Comparison of ENCODE assay signal across 27 cellular contexts in genomic region chr7:81632418-81632817, GRCh38.
DNase-seq lines count a peak whose midpoint lies in the region; TF ChIP-seq lines count a peak whose summit lies in the region.
"Had no signal": no experiment of that assay in that cellular context is flagged by ENCODE, and none has a peak within 500 bp of the region (broad histone marks: within the 10 kb centered on the region; RNA-seq: fewer than 3 reads in every experiment).

No MANE protein-coding gene starts in this region.

- peaks cover 5% of the 10 kb centered on the region for H3K27me3 Mint-ChIP-seq in nephron progenitor cell (ENCODE audit: low read depth, poor library complexity)
- H3K27me3 Mint-ChIP-seq: naive thymus-derived CD4-positive, alpha-beta T cell; stimulated activated memory B cell treated with anti-CD40 and anti-IgM and Interleukin-4, amounts not matched to agents 10 μg/mL and 1 μg/mL and 100 μg/mL, for 72 hours had no signal

- no peak overlapping the region for H3K9ac ChIP-seq in HUES6 (ENCODE audit: low read length)

- H3K27me3 ChIP-seq in HUES6 (ENCODE audit: control insufficient read depth, insufficient read depth, low read length): no peaks in the 10 kb centered on the region
- no peaks in the 10 kb centered on the region for H3K27me3 ChIP-seq in iPS DF 6.9 (ENCODE audit: control insufficient read depth, insufficient read depth, low read length)
- H3K27me3 ChIP-seq: left lung, Peyer's patch, right atrium auricular region, suprapubic skin had no signal

- H3K4me1 ChIP-seq in HUES6 (ENCODE audit: control insufficient read depth, insufficient read depth, low read length) (0 out of 2 replicates have a peak, but pooled peaks cover 3% of the 10 kb centered on the region), iPS DF 6.9 (ENCODE audit: control insufficient read depth, insufficient read depth, low read length) (no peaks in the 10 kb centered on the region)
- H3K4me1 ChIP-seq: left lung, Peyer's patch, right atrium auricular region, suprapubic skin had no signal

- DNase-seq in astrocyte of the cerebellum (ENCODE audit: low read depth) (peak; percentile 84), iPS DF 6.9 (ENCODE audit: low read depth, low spot score) (peak; percentile 27), DMS79 treated with DMSO at 0.1 percent for 48 hours (lab: John Stamatoyannopoulos, UW) (no peak), nephron progenitor cell (no peak), NCI-H345 treated with DMSO at 0.1 percent for 48 hours (lab: John Stamatoyannopoulos, UW; ENCODE audit: unreplicated experiment) (no peak)
- DNase-seq in stimulated activated CD4-positive, alpha-beta T cell treated with anti-CD3 and anti-CD28 coated beads, Interleukin-1b, Interleukin-23, amount 100 ng/mL, for 48 hours: no peak
- DNase-seq: activated CD4-positive, alpha-beta T cell treated with anti-CD3 and anti-CD28 coated beads, Interleukin-2, amount 50 U/mL, for 1 hour; activated naive CD4-positive, alpha-beta T cell treated with anti-CD3 and anti-CD28 coated beads, Interleukin-2, amount 50 U/mL, for 16 hours; amygdala; central memory CD4-positive, alpha-beta T cell; dermis blood vessel endothelial cell; left lung; naive thymus-derived CD4-positive, alpha-beta T cell; NCI-H146; NCI-H526; Peyer's patch; stimulated activated CD4-positive, alpha-beta T cell treated with anti-CD3 and anti-CD28 coated beads, Interleukin-4, amount 100 ng/mL, for 1 hour had no signal

- H3K36me3 Mint-ChIP-seq in nephron progenitor cell (ENCODE audit: low read depth): no peaks in the 10 kb centered on the region
- H3K36me3 Mint-ChIP-seq: mesothelial cell of epicardium; naive thymus-derived CD4-positive, alpha-beta T cell; stimulated activated memory B cell treated with anti-CD40 and anti-IgM and Interleukin-4, amounts not matched to agents 10 μg/mL and 1 μg/mL and 100 μg/mL, for 72 hours had no signal

- in situ Hi-C loops in astrocyte of the cerebellum (cut with HindIII; ENCODE audit: low sequenced_read_pairs): no loop called here

- H3K4me3 Mint-ChIP-seq in nephron progenitor cell: no peak overlapping the region
- H3K4me3 Mint-ChIP-seq: activated T-helper 1 cell treated with anti-CD3 and anti-CD28 coated beads, Interleukin-12 subunit alpha, Interleukin-12 subunit beta, Interleukin-2, Interleukin-4 antibody, amounts not matched to agents 30 ng/mL and 10 ng/mL and 1 ng/mL, durations not matched to agents 14 hours and 24 hours and 36 hours; mesothelial cell of epicardium; naive thymus-derived CD4-positive, alpha-beta T cell; stimulated activated memory B cell treated with anti-CD40 and anti-IgM and Interleukin-4, amounts not matched to agents 10 μg/mL and 1 μg/mL and 100 μg/mL, for 72 hours had no signal

- H3K9me3 ChIP-seq in HUES6 (ENCODE audit: control insufficient read depth, insufficient read depth, low read depth, low read length) (no peaks in the 10 kb centered on the region), iPS DF 6.9 (ENCODE audit: control insufficient read depth, insufficient read depth, low read length) (no peaks in the 10 kb centered on the region)
- H3K9me3 ChIP-seq: A549, left lung, Peyer's patch, right atrium auricular region, suprapubic skin had no signal

- peak overlapping the region; percentile 97 for H3K27ac ChIP-seq in 22Rv1
- 0 out of 2 replicates have a peak overlapping the region, but pooled peaks have one; percentile 45 for H3K27ac ChIP-seq in HUES6 (ENCODE audit: low read depth, low read length)
- no peak overlapping the region for H3K27ac ChIP-seq in iPS DF 6.9 (ENCODE audit: low read length)
- H3K27ac ChIP-seq: A549, left lung, Peyer's patch, right atrium auricular region, SK-N-MC, suprapubic skin, VCaP had no signal

- H3K9me3 Mint-ChIP-seq in nephron progenitor cell: no peaks in the 10 kb centered on the region
- H3K9me3 Mint-ChIP-seq: activated T-helper 1 cell treated with anti-CD3 and anti-CD28 coated beads, Interleukin-12 subunit alpha, Interleukin-12 subunit beta, Interleukin-2, Interleukin-4 antibody, amounts not matched to agents 30 ng/mL and 10 ng/mL and 1 ng/mL, durations not matched to agents 14 hours and 24 hours and 36 hours; stimulated activated memory B cell treated with anti-CD40 and anti-IgM and Interleukin-4, amounts not matched to agents 10 μg/mL and 1 μg/mL and 100 μg/mL, for 72 hours had no signal

- H3K4me3 ChIP-seq in HUES6 (ENCODE audit: low read depth, low read length) (no peak overlapping the region), astrocyte of the cerebellum (ENCODE audit: low read depth, low read length) (no peak overlapping the region), iPS DF 6.9 (ENCODE audit: low read length) (no peak overlapping the region)
- H3K4me3 ChIP-seq: A549, left lung, Peyer's patch, right atrium auricular region, SK-N-MC, suprapubic skin had no signal

- TF ChIP-seq CTCF in 22Rv1 (IDR thresholded peaks at IDR 0.05): no peak
- TF ChIP-seq CTCF in astrocyte of the cerebellum (IDR thresholded peaks at IDR 0.05; ENCODE audit: low read depth, low read length, missing control alignments): no peak
- no peak for TF ChIP-seq CTCF in nephron progenitor cell (IDR thresholded peaks at IDR 0.05)

- no peaks in the 10 kb centered on the region for H3K4me1 Mint-ChIP-seq in nephron progenitor cell
- H3K4me1 Mint-ChIP-seq: naive thymus-derived CD4-positive, alpha-beta T cell; stimulated activated memory B cell treated with anti-CD40 and anti-IgM and Interleukin-4, amounts not matched to agents 10 μg/mL and 1 μg/mL and 100 μg/mL, for 72 hours had no signal

- no CpG with 5 or more reads among the region's 1 CpG for WGBS in iPS DF 6.9 (ENCODE audit: insufficient coverage, insufficient read length)

- H3K27ac Mint-ChIP-seq in nephron progenitor cell: no peak overlapping the region
- H3K27ac Mint-ChIP-seq: activated T-helper 1 cell treated with anti-CD3 and anti-CD28 coated beads, Interleukin-12 subunit alpha, Interleukin-12 subunit beta, Interleukin-2, Interleukin-4 antibody, amounts not matched to agents 30 ng/mL and 10 ng/mL and 1 ng/mL, durations not matched to agents 14 hours and 24 hours and 36 hours; mesothelial cell of epicardium; naive thymus-derived CD4-positive, alpha-beta T cell; stimulated activated memory B cell treated with anti-CD40 and anti-IgM and Interleukin-4, amounts not matched to agents 10 μg/mL and 1 μg/mL and 100 μg/mL, for 72 hours had no signal

- H3K36me3 ChIP-seq in HUES6 (ENCODE audit: control insufficient read depth, insufficient read depth, low read length) (no peaks in the 10 kb centered on the region), iPS DF 6.9 (ENCODE audit: control insufficient read depth, insufficient read depth, low read length) (no peaks in the 10 kb centered on the region)
- H3K36me3 ChIP-seq: left lung, Peyer's patch, right atrium auricular region, suprapubic skin had no signal

Comparison
In these comparisons a context has a peak if more than half of its experiments do, and no peak if none do; other contexts are left out.
1. DNase-seq: peak in astrocyte of the cerebellum (single experiment) and iPS DF 6.9 (single experiment); none in stimulated activated CD4-positive, alpha-beta T cell treated with anti-CD3 and anti-CD28 coated beads, Interleukin-1b, Interleukin-23, amount 100 ng/mL, for 48 hours (single experiment), DMS79 treated with DMSO at 0.1 percent for 48 hours (single experiment), nephron progenitor cell (single experiment) and NCI-H345 treated with DMSO at 0.1 percent for 48 hours (single experiment).